In the genomic region with DNA sequence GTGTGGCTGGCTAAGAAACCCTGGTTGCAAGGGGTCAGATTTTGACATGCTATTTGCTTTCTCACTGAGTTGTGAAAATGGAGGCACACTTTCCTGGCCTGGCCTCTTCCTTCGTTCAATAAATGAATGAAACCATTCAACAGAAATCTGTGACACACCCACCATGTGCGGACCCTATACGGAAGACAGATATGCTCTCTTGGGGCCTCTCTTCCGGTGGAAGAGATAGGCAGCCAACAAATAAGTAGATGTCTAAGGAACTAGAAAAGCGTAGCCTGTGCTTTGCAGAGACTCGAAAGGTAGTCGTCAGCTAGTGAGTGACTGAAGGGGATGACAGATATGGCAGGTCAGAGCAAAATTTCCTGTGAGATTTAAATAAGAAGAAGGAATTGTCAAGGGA, we compare ENCODE assay signal across 1 cellular context.
TF ChIP-seq lines count a peak whose summit lies in the region.

No MANE protein-coding gene starts in this region.

TF ChIP-seq in GM23338, 12 proteins besides CTCF, POLR2A, EP300 and RAD21 (continued from another document):
- TF ChIP-seq, protein P1, sequence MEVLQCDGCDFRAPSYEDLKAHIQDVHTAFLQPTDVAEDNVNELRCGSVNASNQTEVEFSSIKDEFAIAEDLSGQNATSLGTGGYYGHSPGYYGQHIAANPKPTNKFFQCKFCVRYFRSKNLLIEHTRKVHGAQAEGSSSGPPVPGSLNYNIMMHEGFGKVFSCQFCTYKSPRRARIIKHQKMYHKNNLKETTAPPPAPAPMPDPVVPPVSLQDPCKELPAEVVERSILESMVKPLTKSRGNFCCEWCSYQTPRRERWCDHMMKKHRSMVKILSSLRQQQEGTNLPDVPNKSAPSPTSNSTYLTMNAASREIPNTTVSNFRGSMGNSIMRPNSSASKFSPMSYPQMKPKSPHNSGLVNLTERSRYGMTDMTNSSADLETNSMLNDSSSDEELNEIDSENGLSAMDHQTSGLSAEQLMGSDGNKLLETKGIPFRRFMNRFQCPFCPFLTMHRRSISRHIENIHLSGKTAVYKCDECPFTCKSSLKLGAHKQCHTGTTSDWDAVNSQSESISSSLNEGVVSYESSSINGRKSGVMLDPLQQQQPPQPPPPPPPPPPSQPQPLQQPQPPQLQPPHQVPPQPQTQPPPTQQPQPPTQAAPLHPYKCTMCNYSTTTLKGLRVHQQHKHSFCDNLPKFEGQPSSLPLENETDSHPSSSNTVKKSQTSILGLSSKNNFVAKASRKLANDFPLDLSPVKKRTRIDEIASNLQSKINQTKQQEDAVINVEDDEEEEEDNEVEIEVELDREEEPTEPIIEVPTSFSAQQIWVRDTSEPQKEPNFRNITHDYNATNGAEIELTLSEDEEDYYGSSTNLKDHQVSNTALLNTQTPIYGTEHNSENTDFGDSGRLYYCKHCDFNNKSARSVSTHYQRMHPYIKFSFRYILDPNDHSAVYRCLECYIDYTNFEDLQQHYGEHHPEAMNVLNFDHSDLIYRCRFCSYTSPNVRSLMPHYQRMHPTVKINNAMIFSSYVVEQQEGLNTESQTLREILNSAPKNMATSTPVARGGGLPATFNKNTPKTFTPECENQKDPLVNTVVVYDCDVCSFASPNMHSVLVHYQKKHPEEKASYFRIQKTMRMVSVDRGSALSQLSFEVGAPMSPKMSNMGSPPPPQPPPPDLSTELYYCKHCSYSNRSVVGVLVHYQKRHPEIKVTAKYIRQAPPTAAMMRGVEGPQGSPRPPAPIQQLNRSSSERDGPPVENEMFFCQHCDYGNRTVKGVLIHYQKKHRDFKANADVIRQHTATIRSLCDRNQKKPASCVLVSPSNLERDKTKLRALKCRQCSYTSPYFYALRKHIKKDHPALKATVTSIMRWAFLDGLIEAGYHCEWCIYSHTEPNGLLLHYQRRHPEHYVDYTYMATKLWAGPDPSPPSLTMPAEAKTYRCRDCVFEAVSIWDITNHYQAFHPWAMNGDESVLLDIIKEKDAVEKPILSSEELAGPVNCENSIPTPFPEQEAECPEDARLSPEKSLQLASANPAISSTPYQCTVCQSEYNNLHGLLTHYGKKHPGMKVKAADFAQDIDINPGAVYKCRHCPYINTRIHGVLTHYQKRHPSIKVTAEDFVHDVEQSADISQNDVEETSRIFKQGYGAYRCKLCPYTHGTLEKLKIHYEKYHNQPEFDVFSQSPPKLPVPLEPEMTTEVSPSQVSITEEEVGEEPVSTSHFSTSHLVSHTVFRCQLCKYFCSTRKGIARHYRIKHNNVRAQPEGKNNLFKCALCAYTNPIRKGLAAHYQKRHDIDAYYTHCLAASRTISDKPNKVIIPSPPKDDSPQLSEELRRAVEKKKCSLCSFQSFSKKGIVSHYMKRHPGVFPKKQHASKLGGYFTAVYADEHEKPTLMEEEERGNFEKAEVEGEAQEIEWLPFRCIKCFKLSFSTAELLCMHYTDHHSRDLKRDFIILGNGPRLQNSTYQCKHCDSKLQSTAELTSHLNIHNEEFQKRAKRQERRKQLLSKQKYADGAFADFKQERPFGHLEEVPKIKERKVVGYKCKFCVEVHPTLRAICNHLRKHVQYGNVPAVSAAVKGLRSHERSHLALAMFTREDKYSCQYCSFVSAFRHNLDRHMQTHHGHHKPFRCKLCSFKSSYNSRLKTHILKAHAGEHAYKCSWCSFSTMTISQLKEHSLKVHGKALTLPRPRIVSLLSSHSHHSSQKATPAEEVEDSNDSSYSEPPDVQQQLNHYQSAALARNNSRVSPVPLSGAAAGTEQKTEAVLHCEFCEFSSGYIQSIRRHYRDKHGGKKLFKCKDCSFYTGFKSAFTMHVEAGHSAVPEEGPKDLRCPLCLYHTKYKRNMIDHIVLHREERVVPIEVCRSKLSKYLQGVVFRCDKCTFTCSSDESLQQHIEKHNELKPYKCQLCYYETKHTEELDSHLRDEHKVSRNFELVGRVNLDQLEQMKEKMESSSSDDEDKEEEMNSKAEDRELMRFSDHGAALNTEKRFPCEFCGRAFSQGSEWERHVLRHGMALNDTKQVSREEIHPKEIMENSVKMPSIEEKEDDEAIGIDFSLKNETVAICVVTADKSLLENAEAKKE (CRISPR knock-in tag; IDR thresholded peaks at IDR 0.05): no peak
- TF ChIP-seq JUNB (IDR thresholded peaks at IDR 0.05; ENCODE audit: unreplicated experiment) (no peak), POLR2AphosphoS5 (IDR thresholded peaks at IDR 0.05; ENCODE audit: low read depth) (no peak), CREB1 (CRISPR knock-in tag; IDR thresholded peaks at IDR 0.05; ENCODE audit: low read depth) (no peak), ZNF331 (CRISPR knock-in tag; IDR thresholded peaks at IDR 0.05; ENCODE audit: low read depth) (no peak), ZNF114 (CRISPR knock-in tag; IDR thresholded peaks at IDR 0.05) (no peak), EZH2phosphoT487 (IDR thresholded peaks at IDR 0.05; ENCODE audit: unreplicated experiment) (no peak)
- TF ChIP-seq, protein P2, sequence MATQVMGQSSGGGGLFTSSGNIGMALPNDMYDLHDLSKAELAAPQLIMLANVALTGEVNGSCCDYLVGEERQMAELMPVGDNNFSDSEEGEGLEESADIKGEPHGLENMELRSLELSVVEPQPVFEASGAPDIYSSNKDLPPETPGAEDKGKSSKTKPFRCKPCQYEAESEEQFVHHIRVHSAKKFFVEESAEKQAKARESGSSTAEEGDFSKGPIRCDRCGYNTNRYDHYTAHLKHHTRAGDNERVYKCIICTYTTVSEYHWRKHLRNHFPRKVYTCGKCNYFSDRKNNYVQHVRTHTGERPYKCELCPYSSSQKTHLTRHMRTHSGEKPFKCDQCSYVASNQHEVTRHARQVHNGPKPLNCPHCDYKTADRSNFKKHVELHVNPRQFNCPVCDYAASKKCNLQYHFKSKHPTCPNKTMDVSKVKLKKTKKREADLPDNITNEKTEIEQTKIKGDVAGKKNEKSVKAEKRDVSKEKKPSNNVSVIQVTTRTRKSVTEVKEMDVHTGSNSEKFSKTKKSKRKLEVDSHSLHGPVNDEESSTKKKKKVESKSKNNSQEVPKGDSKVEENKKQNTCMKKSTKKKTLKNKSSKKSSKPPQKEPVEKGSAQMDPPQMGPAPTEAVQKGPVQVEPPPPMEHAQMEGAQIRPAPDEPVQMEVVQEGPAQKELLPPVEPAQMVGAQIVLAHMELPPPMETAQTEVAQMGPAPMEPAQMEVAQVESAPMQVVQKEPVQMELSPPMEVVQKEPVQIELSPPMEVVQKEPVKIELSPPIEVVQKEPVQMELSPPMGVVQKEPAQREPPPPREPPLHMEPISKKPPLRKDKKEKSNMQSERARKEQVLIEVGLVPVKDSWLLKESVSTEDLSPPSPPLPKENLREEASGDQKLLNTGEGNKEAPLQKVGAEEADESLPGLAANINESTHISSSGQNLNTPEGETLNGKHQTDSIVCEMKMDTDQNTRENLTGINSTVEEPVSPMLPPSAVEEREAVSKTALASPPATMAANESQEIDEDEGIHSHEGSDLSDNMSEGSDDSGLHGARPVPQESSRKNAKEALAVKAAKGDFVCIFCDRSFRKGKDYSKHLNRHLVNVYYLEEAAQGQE (IDR thresholded peaks at IDR 0.05; ENCODE audit: unreplicated experiment): no peak
- TF ChIP-seq, protein P3, sequence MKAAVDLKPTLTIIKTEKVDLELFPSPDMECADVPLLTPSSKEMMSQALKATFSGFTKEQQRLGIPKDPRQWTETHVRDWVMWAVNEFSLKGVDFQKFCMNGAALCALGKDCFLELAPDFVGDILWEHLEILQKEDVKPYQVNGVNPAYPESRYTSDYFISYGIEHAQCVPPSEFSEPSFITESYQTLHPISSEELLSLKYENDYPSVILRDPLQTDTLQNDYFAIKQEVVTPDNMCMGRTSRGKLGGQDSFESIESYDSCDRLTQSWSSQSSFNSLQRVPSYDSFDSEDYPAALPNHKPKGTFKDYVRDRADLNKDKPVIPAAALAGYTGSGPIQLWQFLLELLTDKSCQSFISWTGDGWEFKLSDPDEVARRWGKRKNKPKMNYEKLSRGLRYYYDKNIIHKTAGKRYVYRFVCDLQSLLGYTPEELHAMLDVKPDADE (IDR thresholded peaks at IDR 0.05): no peak
